25 cellular contexts compared by ENCODE assay signal in genomic region chr3:57946970-57947381, GRCh38.
"Had no signal": no experiment of that assay in that cellular context is flagged by ENCODE, and none has a peak within 500 bp of the region (broad histone marks: within the 10 kb centered on the region; RNA-seq: fewer than 3 reads in every experiment).

No MANE protein-coding gene starts in this region.

- FAIRE-seq: RCC 7860 had no signal

- H3K9me3 ChIP-seq: MG63, SJSA1 had no signal

- H3K36me3 ChIP-seq: MG63, SJSA1 had no signal

- H3K27ac ChIP-seq: HL-60, SJSA1, SK-N-MC had no signal

- H3K27me3 ChIP-seq: MG63, SJSA1 had no signal

- DNase-seq: IMR-90, Karpas-422, KG1, MG63, NCI-H1092, NCI-H1105 treated with DMSO at 0.1 percent for 48 hours, NCI-H1417 treated with DMSO at 0.1 percent for 48 hours, NCI-H146, NCI-H1694 treated with DMSO at 0.1 percent for 48 hours, NCI-H1930, NCI-H2081, NCI-H2107, NCI-H226, NCI-H446, NCI-H510A, NCI-H524 treated with DMSO at 0.1 percent for 48 hours, NCI-H69, NCI-H774, Right ventricle myocardium superior, RPMI8226, SIG-M5 had no signal

- H3K4me3 ChIP-seq: MG63, SJSA1, SK-N-MC had no signal
